In the genomic region with DNA sequence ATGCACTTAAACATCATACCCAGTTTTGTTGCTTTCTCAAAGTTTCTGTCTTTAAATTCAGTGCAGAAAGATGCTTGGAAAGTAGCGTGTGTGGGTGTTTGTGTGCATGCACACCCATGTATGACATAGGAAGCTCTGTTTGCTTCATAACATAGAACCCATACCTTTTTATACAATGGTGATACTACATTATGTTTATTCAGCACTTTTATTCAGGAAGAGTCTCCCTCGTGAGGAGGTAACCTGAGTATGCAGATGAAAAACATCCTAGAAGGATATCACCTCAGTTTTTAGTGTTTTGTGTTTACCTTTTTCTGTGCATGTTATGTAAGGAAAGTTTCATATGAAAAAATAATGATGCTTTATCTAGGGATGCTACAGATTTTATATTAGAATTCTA, we compare ENCODE assay signal across 36 cellular contexts.
"Had no signal": no experiment of that assay in that cellular context is flagged by ENCODE, and none has a peak within 500 bp of the region (broad histone marks: within the 10 kb centered on the region; RNA-seq: fewer than 3 reads in every experiment).

No MANE protein-coding gene starts in this region.

- H3K4me3 ChIP-seq: adrenal gland, body of pancreas, breast epithelium had no signal

- H3K27me3 Mint-ChIP-seq: activated CD4-positive, alpha-beta memory T cell treated with anti-CD3 and anti-CD28 coated beads for 36 hours had no signal

- H3K4me1 Mint-ChIP-seq: activated B cell treated with CpG ODN at 0.5 μM for 24 hours; activated CD4-positive, alpha-beta T cell treated with anti-CD3 and anti-CD28 coated beads, Interleukin-2, amount 10 ng/mL, durations not matched to agents 24 days and 14 days; activated naive CD8-positive, alpha-beta T cell treated with anti-CD3 and anti-CD28 coated beads for 36 hours had no signal

- H3K36me3 Mint-ChIP-seq: activated CD4-positive, alpha-beta memory T cell treated with anti-CD3 and anti-CD28 coated beads for 36 hours; activated naive CD4-positive, alpha-beta T cell treated with anti-CD3 and anti-CD28 coated beads, Interleukin-2, amount 50 U/mL, for 72 hours; activated naive CD8-positive, alpha-beta T cell treated with anti-CD3 and anti-CD28 coated beads for 36 hours had no signal

- H3K36me3 ChIP-seq: adrenal gland, brain microvascular endothelial cell, breast epithelium had no signal

- H3K4me1 ChIP-seq: adrenal gland, body of pancreas, breast epithelium had no signal

- H3K9me3 ChIP-seq: adrenal gland, body of pancreas, breast epithelium had no signal

- FAIRE-seq: astrocyte, TTC549 had no signal

- H3K27ac ChIP-seq: adrenal gland, body of pancreas, brain microvascular endothelial cell, breast epithelium, VCaP had no signal

- DNase-seq: activated B cell treated with CpG ODN at 0.5 μM for 24 hours; activated CD4-positive, alpha-beta memory T cell treated with anti-CD3 and anti-CD28 coated beads for 36 hours; activated CD4-positive, alpha-beta T cell treated with anti-CD3 and anti-CD28 coated beads for 4 hours; activated CD4-positive, alpha-beta T cell treated with anti-CD3 and anti-CD28 coated beads, Interleukin-2, amount 10 ng/mL, durations not matched to agents 24 days and 14 days; activated CD4-positive, alpha-beta T cell treated with anti-CD3 and anti-CD28 coated beads, Interleukin-2, amount 50 U/mL, for 1 hour; activated CD4-positive, alpha-beta T cell treated with anti-CD3 and anti-CD28 coated beads, Interleukin-2, amount 50 U/mL, for 4 hours; activated CD4-positive, CD25-positive, alpha-beta regulatory T cell treated with anti-CD3 and anti-CD28 coated beads, Interleukin-2, amount 50 U/mL, for 72 hours; activated CD8-positive, alpha-beta memory T cell treated with anti-CD3 and anti-CD28 coated beads, Interleukin-2, amount 50 U/mL, for 4 hours; activated CD8-positive, alpha-beta T cell treated with anti-CD3 and anti-CD28 coated beads for 36 hours; activated effector memory CD4-positive, alpha-beta T cell treated with anti-CD3 and anti-CD28 coated beads, Interleukin-2, amount 50 U/mL, for 16 hours; activated gamma-delta T cell treated with Interleukin-2 at 50 U/mL for 16 hours; activated naive CD4-positive, alpha-beta T cell; activated naive CD4-positive, alpha-beta T cell treated with anti-CD3 and anti-CD28 coated beads for 36 hours; activated naive CD4-positive, alpha-beta T cell treated with anti-CD3 and anti-CD28 coated beads, Interleukin-2, amount 50 U/mL, for 16 hours; activated naive CD8-positive, alpha-beta T cell treated with anti-CD3 and anti-CD28 coated beads for 36 hours; activated T-cell treated with anti-CD3 and anti-CD28 coated beads for 4 hours; activated T-cell treated with anti-CD3 and anti-CD28 coated beads, Interleukin-2, amount 50 U/mL, for 1 hour; activated T-cell treated with anti-CD3 and anti-CD28 coated beads, Interleukin-2, amount 50 U/mL, for 4 hours; activated T-cell treated with anti-CD3 and anti-CD28 coated beads, Interleukin-2, amount 50 U/mL, for 72 hours; adrenal gland; amniotic stem cell; aorta; body of pancreas; brain microvascular endothelial cell; central memory CD4-positive, alpha-beta T cell; T-helper 2 cell; T-helper 9 cell had no signal

- H3K27me3 ChIP-seq: adrenal gland, body of pancreas, brain microvascular endothelial cell, breast epithelium had no signal

- ATAC-seq: activated CD8-positive, alpha-beta T cell treated with anti-CD3 and anti-CD28 coated beads for 36 hours; activated naive CD4-positive, alpha-beta T cell treated with anti-CD3 and anti-CD28 coated beads, Interleukin-2, amount 50 U/mL, for 72 hours; activated T-cell treated with anti-CD3 and anti-CD28 coated beads, Interleukin-2, amount 50 U/mL, for 4 hours; activated T-cell treated with anti-CD3 and anti-CD28 coated beads, Interleukin-2, amount 50 U/mL, for 72 hours; activated T-helper 17 cell treated with anti-CD3 and anti-CD28 coated beads, Interleukin-2, amount 50 U/mL, for 72 hours; body of pancreas had no signal

- H3K9me3 Mint-ChIP-seq: activated B cell treated with CpG ODN at 0.5 μM for 24 hours; activated CD4-positive, alpha-beta memory T cell treated with anti-CD3 and anti-CD28 coated beads for 36 hours; activated CD4-positive, alpha-beta T cell treated with anti-CD3 and anti-CD28 coated beads, Interleukin-2, amount 10 ng/mL, durations not matched to agents 24 days and 14 days; activated CD8-positive, alpha-beta T cell treated with anti-CD3 and anti-CD28 coated beads for 36 hours; activated naive CD4-positive, alpha-beta T cell treated with anti-CD3 and anti-CD28 coated beads for 36 hours; activated naive CD4-positive, alpha-beta T cell treated with anti-CD3 and anti-CD28 coated beads, Interleukin-2, amount 50 U/mL, for 72 hours; activated naive CD8-positive, alpha-beta T cell treated with anti-CD3 and anti-CD28 coated beads for 36 hours; activated T-cell treated with anti-CD3 and anti-CD28 coated beads, Interleukin-2, amount 50 U/mL, for 4 hours; activated T-cell treated with anti-CD3 and anti-CD28 coated beads, Interleukin-2, amount 50 U/mL, for 72 hours; activated T-helper 1 cell treated with anti-CD3 and anti-CD28 coated beads, Interleukin-12 subunit alpha, Interleukin-12 subunit beta, Interleukin-2, Interleukin-4 antibody, amounts not matched to agents 30 ng/mL and 10 ng/mL and 1 ng/mL, durations not matched to agents 14 hours and 24 hours and 36 hours; activated T-helper 17 cell treated with anti-CD3 and anti-CD28 coated beads, Interleukin-2, amount 50 U/mL, for 72 hours; T-helper 1 cell treated with Interleukin-12 subunit alpha and Interleukin-12 subunit beta and Interleukin-4 antibody, amounts not matched to agents 30 μg/mL and 1 μg/mL, for 36 hours; T-helper 2 cell treated with Interferon-gamma antibody and Interleukin-4, amounts not matched to agents 5 μg/mL and 100 μg/mL, for 36 hours had no signal

- H3K27ac Mint-ChIP-seq: activated B cell treated with CpG ODN at 0.5 μM for 24 hours; activated CD4-positive, alpha-beta memory T cell treated with anti-CD3 and anti-CD28 coated beads for 36 hours; activated CD4-positive, alpha-beta T cell treated with anti-CD3 and anti-CD28 coated beads, Interleukin-2, amount 10 ng/mL, durations not matched to agents 24 days and 14 days; activated CD8-positive, alpha-beta T cell treated with anti-CD3 and anti-CD28 coated beads for 36 hours; activated naive CD4-positive, alpha-beta T cell treated with anti-CD3 and anti-CD28 coated beads for 36 hours; activated naive CD4-positive, alpha-beta T cell treated with anti-CD3 and anti-CD28 coated beads, Interleukin-2, amount 50 U/mL, for 72 hours; activated naive CD8-positive, alpha-beta T cell treated with anti-CD3 and anti-CD28 coated beads for 36 hours; activated T-cell treated with anti-CD3 and anti-CD28 coated beads, Interleukin-2, amount 50 U/mL, for 72 hours; activated T-helper 1 cell treated with anti-CD3 and anti-CD28 coated beads, Interleukin-12 subunit alpha, Interleukin-12 subunit beta, Interleukin-2, Interleukin-4 antibody, amounts not matched to agents 30 ng/mL and 10 ng/mL and 1 ng/mL, durations not matched to agents 14 hours and 24 hours and 36 hours; activated T-helper 17 cell treated with anti-CD3 and anti-CD28 coated beads, Interleukin-2, amount 50 U/mL, for 72 hours; T-helper 1 cell treated with Interleukin-12 subunit alpha and Interleukin-12 subunit beta and Interleukin-4 antibody, amounts not matched to agents 30 μg/mL and 1 μg/mL, for 36 hours; T-helper 2 cell treated with Interferon-gamma antibody and Interleukin-4, amounts not matched to agents 5 μg/mL and 100 μg/mL, for 36 hours had no signal

- H3K4me3 Mint-ChIP-seq: activated B cell treated with CpG ODN at 0.5 μM for 24 hours; activated CD4-positive, alpha-beta memory T cell treated with anti-CD3 and anti-CD28 coated beads for 36 hours; activated CD4-positive, alpha-beta T cell treated with anti-CD3 and anti-CD28 coated beads, Interleukin-2, amount 10 ng/mL, durations not matched to agents 24 days and 14 days; activated CD8-positive, alpha-beta T cell treated with anti-CD3 and anti-CD28 coated beads for 36 hours; activated naive CD4-positive, alpha-beta T cell treated with anti-CD3 and anti-CD28 coated beads for 36 hours; activated naive CD8-positive, alpha-beta T cell treated with anti-CD3 and anti-CD28 coated beads for 36 hours; activated T-cell treated with anti-CD3 and anti-CD28 coated beads, Interleukin-2, amount 50 U/mL, for 4 hours; activated T-cell treated with anti-CD3 and anti-CD28 coated beads, Interleukin-2, amount 50 U/mL, for 72 hours; activated T-helper 1 cell treated with anti-CD3 and anti-CD28 coated beads, Interleukin-12 subunit alpha, Interleukin-12 subunit beta, Interleukin-2, Interleukin-4 antibody, amounts not matched to agents 30 ng/mL and 10 ng/mL and 1 ng/mL, durations not matched to agents 14 hours and 24 hours and 36 hours; activated T-helper 17 cell treated with anti-CD3 and anti-CD28 coated beads, Interleukin-2, amount 50 U/mL, for 72 hours; T-helper 1 cell treated with Interleukin-12 subunit alpha and Interleukin-12 subunit beta and Interleukin-4 antibody, amounts not matched to agents 30 μg/mL and 1 μg/mL, for 36 hours; T-helper 2 cell treated with Interferon-gamma antibody and Interleukin-4, amounts not matched to agents 5 μg/mL and 100 μg/mL, for 36 hours had no signal
